Comparison of ENCODE assay signal across 30 cellular contexts in the genomic region with DNA sequence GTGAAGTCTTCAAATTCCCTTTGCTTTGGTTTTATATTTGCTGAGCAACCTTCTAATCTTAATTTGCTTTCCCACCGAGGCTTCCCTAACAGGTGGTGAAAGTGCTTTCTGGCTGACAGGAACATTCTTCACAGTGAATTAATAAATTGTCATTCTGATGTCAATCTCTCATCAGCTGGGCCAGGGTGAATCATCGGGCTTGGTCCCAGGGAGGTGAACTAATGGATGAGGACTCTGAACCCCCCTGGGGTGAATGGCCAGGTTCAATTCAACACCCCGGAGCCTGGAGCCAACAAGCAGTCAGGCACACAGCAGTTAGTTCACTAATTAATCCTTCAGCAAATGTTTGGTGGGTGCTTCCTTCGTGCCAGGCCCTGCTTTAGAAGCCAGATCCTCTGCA.
"Had no signal": no experiment of that assay in that cellular context is flagged by ENCODE, and none has a peak within 500 bp of the region (broad histone marks: within the 10 kb centered on the region; RNA-seq: fewer than 3 reads in every experiment).

No MANE protein-coding gene starts in this region.

- H3K36me3 ChIP-seq: breast epithelium, esophagus squamous epithelium, heart right ventricle, left ventricle myocardium inferior, neutrophil, pancreas, prostate gland, right atrium auricular region, stomach, thyroid gland, upper lobe of left lung had no signal

- H3K27me3 ChIP-seq: breast epithelium, esophagus squamous epithelium, heart right ventricle, neutrophil, pancreas, right atrium auricular region, stomach, thyroid gland, upper lobe of left lung had no signal

- DNase-seq: activated CD4-positive, alpha-beta T cell treated with anti-CD3 and anti-CD28 coated beads for 4 hours; activated CD4-positive, alpha-beta T cell treated with anti-CD3 and anti-CD28 coated beads, Interleukin-2, amount 50 U/mL, for 4 hours; activated gamma-delta T cell treated with Interleukin-2 at 50 U/mL for 16 hours; activated naive CD4-positive, alpha-beta T cell treated with anti-CD3 and anti-CD28 coated beads, Interleukin-2, amount 50 U/mL, for 16 hours; amniotic stem cell; central memory CD4-positive, alpha-beta T cell; endodermal cell; esophagus squamous epithelium; foreskin melanocyte; heart right ventricle; left ventricle myocardium inferior; mesendoderm; naive B cell; nephron progenitor cell; pancreas; stimulated activated CD4-positive, alpha-beta T cell treated with anti-CD3 and anti-CD28 coated beads, Interleukin-15, amount 100 ng/mL, for 24 hours; stimulated activated CD4-positive, alpha-beta T cell treated with anti-CD3 and anti-CD28 coated beads, Interleukin-2, amount 100 ng/mL, for 24 hours; stimulated activated naive B cell treated with anti-CD40 and anti-IgM and Interleukin-4, amounts not matched to agents 10 μg/mL and 1 μg/mL and 100 μg/mL, for 72 hours; stomach; T-helper 1 cell; thyroid gland; upper lobe of left lung had no signal

- H3K4me3 Mint-ChIP-seq: activated T-helper 1 cell treated with anti-CD3 and anti-CD28 coated beads, Interleukin-12 subunit alpha, Interleukin-12 subunit beta, Interleukin-2, Interleukin-4 antibody, amounts not matched to agents 30 ng/mL and 10 ng/mL and 1 ng/mL, durations not matched to agents 14 hours and 24 hours and 36 hours; endodermal cell; naive B cell; nephron progenitor cell; stimulated activated naive B cell treated with anti-CD40 and anti-IgM and Interleukin-4, amounts not matched to agents 10 μg/mL and 1 μg/mL and 100 μg/mL, for 72 hours; T-helper 2 cell treated with Interferon-gamma antibody and Interleukin-4, amounts not matched to agents 5 μg/mL and 100 μg/mL, for 36 hours had no signal

- H3K4me1 ChIP-seq: breast epithelium, esophagus squamous epithelium, heart right ventricle, left ventricle myocardium inferior, pancreas, prostate gland, right atrium auricular region, stomach, thyroid gland, upper lobe of left lung had no signal

- H3K27ac ChIP-seq: breast epithelium, esophagus squamous epithelium, heart right ventricle, left ventricle myocardium inferior, neutrophil, pancreas, prostate gland, right atrium auricular region, stomach, thyroid gland, upper lobe of left lung, VCaP had no signal

- H3K4me3 ChIP-seq: breast epithelium, esophagus squamous epithelium, heart right ventricle, left ventricle myocardium inferior, lung, pancreas, prostate gland, right atrium auricular region, stomach, thyroid gland, upper lobe of left lung had no signal

- H3K27me3 Mint-ChIP-seq: stimulated activated naive B cell treated with anti-CD40 and anti-IgM and Interleukin-4, amounts not matched to agents 10 μg/mL and 1 μg/mL and 100 μg/mL, for 72 hours had no signal

- H3K9me3 Mint-ChIP-seq: activated T-helper 1 cell treated with anti-CD3 and anti-CD28 coated beads, Interleukin-12 subunit alpha, Interleukin-12 subunit beta, Interleukin-2, Interleukin-4 antibody, amounts not matched to agents 30 ng/mL and 10 ng/mL and 1 ng/mL, durations not matched to agents 14 hours and 24 hours and 36 hours; endodermal cell; nephron progenitor cell; T-helper 2 cell treated with Interferon-gamma antibody and Interleukin-4, amounts not matched to agents 5 μg/mL and 100 μg/mL, for 36 hours had no signal

- H3K36me3 Mint-ChIP-seq: naive B cell; stimulated activated naive B cell treated with anti-CD40 and anti-IgM and Interleukin-4, amounts not matched to agents 10 μg/mL and 1 μg/mL and 100 μg/mL, for 72 hours had no signal

- ATAC-seq: heart right ventricle; pancreas; stimulated activated naive B cell treated with anti-CD40 and anti-IgM and Interleukin-4, amounts not matched to agents 10 μg/mL and 1 μg/mL and 100 μg/mL, for 72 hours had no signal

- H3K4me1 Mint-ChIP-seq: naive B cell; stimulated activated naive B cell treated with anti-CD40 and anti-IgM and Interleukin-4, amounts not matched to agents 10 μg/mL and 1 μg/mL and 100 μg/mL, for 72 hours had no signal

- H3K9me3 ChIP-seq: breast epithelium, esophagus squamous epithelium, left ventricle myocardium inferior, neutrophil, pancreas, prostate gland, right atrium auricular region, stomach, thyroid gland, upper lobe of left lung had no signal

- H3K27ac Mint-ChIP-seq: activated T-helper 1 cell treated with anti-CD3 and anti-CD28 coated beads, Interleukin-12 subunit alpha, Interleukin-12 subunit beta, Interleukin-2, Interleukin-4 antibody, amounts not matched to agents 30 ng/mL and 10 ng/mL and 1 ng/mL, durations not matched to agents 14 hours and 24 hours and 36 hours; endodermal cell; naive B cell; nephron progenitor cell; stimulated activated naive B cell treated with anti-CD40 and anti-IgM and Interleukin-4, amounts not matched to agents 10 μg/mL and 1 μg/mL and 100 μg/mL, for 72 hours; T-helper 2 cell treated with Interferon-gamma antibody and Interleukin-4, amounts not matched to agents 5 μg/mL and 100 μg/mL, for 36 hours had no signal
